Comparison of ENCODE assay signal across 8 cellular contexts in the genomic region with DNA sequence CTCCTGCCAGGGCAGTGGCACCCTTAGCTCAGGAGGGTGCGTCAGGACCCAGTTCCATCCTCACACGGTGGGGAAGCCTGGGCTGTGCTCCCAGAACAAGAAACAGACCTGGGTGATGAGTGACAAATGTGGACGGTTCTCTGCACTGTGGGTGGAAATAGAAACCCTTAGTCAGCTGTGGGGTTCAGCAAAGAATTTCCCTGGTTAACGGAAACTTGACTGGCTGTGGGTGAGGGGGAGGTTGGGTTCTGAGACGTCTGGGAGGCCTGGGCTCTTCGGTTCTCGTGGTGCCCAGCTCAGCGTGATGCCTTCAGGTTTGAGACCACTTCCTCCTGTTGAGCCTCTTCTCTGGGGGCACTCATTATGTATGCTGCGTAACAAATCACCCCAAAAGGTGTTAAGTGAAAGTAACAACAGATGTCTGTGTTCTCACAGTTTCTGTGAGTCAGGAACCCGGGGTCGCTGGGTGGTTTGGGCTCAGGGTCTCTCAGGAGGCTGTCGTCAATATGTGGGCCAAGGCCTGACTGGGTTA. TPM values are rescaled to one million over a fixed set of nuclear protein-coding genes. Genes with fewer than 3 reads are reported as not detected.
DNase-seq lines count a peak whose midpoint lies in the region; ATAC-seq, FAIRE-seq and TF ChIP-seq lines count a peak whose summit lies in the region.

No MANE protein-coding gene starts in this region.

- H3K4me1 ChIP-seq in left lung (peaks cover 5 to 51% of the 10 kb centered on the region in 2 donors), vagina (no peaks in the 10 kb centered on the region)

- peak; percentile 70 to 77 for DNase-seq in activated CD4-positive, alpha-beta T cell treated with anti-CD3 and anti-CD28 coated beads, Interleukin-2, amount 50 U/mL, for 4 hours
- no peak for DNase-seq in left lung
- no peak for DNase-seq in vagina (ENCODE audit: extremely low spot score in 2 of 2)
- DNase-seq in NCI-H1436 treated with DMSO at 0.1 percent for 48 hours (lab: John Stamatoyannopoulos, UW): no peak
- DNase-seq in H54 (ENCODE audit: insufficient read length, low spot score): no peak
- DNase-seq in D721Med (ENCODE audit: insufficient read length, low spot score): no peak

- H3K4me3 ChIP-seq in left lung (no peak overlapping the region), vagina (no peak overlapping the region)

- no peaks in the 10 kb centered on the region for H3K36me3 ChIP-seq in left lung
- H3K36me3 ChIP-seq in vagina: no peaks in the 10 kb centered on the region

- FAIRE-seq in H54 (lab: Jason Lieb, UNC) (no peak), D721Med (lab: Jason Lieb, UNC) (no peak)

- TF ChIP-seq POLR2A in vagina (IDR thresholded peaks at IDR 0.05): no peak
- no peak for TF ChIP-seq POLR2A in H54 (IDR thresholded peaks at IDR 0.05; ENCODE audit: low read depth, low read length)

- ATAC-seq in GM18870 (IDR thresholded peaks at IDR 0.05; ENCODE audit: unreplicated experiment) (peak; percentile 48), HG03095 (IDR thresholded peaks at IDR 0.05; ENCODE audit: unreplicated experiment) (peak; percentile 47), left lung (peak; percentile 10)

- intact Hi-C loops in left lung (cut with DNase I) (no loop called here), vagina (cut with DNase I) (no loop called here)

- H3K27me3 ChIP-seq in left lung (peaks cover 0 to 25% of the 10 kb centered on the region in 2 donors), vagina (no peaks in the 10 kb centered on the region)

- H3K9me3 ChIP-seq in left lung (no peaks in the 10 kb centered on the region), vagina (no peaks in the 10 kb centered on the region)

- H3K27ac ChIP-seq in left lung (peak overlapping the region; percentile 53 to 68), vagina (peak overlapping the region; percentile 15)

- TF ChIP-seq CTCF in left lung (IDR thresholded peaks at IDR 0.05): no peak
- no peak for TF ChIP-seq CTCF in vagina (IDR thresholded peaks at IDR 0.05)
- no peak for TF ChIP-seq CTCF in D721Med (IDR thresholded peaks at IDR 0.05; ENCODE audit: insufficient read depth, missing control alignments)

RNA-seq across cellular contexts. Expression of a gene that starts 53.1 kb away (rescaled TPM):
- total RNA-seq in left lung (1 to 10 TPM; 1.5 to 8.5 TPM), vagina (20.4 TPM)

Comparison
In these comparisons a context has a peak if more than half of its experiments do, and no peak if none do; other contexts are left out.
1. DNase-seq: peak in activated CD4-positive, alpha-beta T cell treated with anti-CD3 and anti-CD28 coated beads, Interleukin-2, amount 50 U/mL, for 4 hours (2 of 2); none in left lung (0 of 2), vagina (0 of 2), NCI-H1436 treated with DMSO at 0.1 percent for 48 hours (single experiment), H54 (single experiment) and D721Med (single experiment).
2. Peak in every context shown above with its lines, with median percentiles within 50 percentile points of each other: ATAC-seq.